In genomic region chr6:134888316-134888715, GRCh38 we compare ENCODE assay signal across 1 cellular context.
TF ChIP-seq lines count a peak whose summit lies in the region.

No MANE protein-coding gene starts in this region.

TF ChIP-seq in WTC11, 78 proteins besides CTCF, POLR2A, EP300 and RAD21 (continued from another document):
- TF ChIP-seq ZNF512 (CRISPR knock-in tag; IDR thresholded peaks at IDR 0.05; ENCODE audit: borderline replicate concordance) (no peak), ZNF232 (CRISPR knock-in tag; IDR thresholded peaks at IDR 0.05) (no peak), E2F4 (CRISPR knock-in tag; IDR thresholded peaks at IDR 0.05; ENCODE audit: borderline replicate concordance, low read depth) (no peak)
- TF ChIP-seq, protein P1, sequence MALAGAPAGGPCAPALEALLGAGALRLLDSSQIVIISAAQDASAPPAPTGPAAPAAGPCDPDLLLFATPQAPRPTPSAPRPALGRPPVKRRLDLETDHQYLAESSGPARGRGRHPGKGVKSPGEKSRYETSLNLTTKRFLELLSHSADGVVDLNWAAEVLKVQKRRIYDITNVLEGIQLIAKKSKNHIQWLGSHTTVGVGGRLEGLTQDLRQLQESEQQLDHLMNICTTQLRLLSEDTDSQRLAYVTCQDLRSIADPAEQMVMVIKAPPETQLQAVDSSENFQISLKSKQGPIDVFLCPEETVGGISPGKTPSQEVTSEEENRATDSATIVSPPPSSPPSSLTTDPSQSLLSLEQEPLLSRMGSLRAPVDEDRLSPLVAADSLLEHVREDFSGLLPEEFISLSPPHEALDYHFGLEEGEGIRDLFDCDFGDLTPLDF (CRISPR knock-in tag; IDR thresholded peaks at IDR 0.05), result no peak
